2 cellular contexts compared by ENCODE assay signal in the genomic region with DNA sequence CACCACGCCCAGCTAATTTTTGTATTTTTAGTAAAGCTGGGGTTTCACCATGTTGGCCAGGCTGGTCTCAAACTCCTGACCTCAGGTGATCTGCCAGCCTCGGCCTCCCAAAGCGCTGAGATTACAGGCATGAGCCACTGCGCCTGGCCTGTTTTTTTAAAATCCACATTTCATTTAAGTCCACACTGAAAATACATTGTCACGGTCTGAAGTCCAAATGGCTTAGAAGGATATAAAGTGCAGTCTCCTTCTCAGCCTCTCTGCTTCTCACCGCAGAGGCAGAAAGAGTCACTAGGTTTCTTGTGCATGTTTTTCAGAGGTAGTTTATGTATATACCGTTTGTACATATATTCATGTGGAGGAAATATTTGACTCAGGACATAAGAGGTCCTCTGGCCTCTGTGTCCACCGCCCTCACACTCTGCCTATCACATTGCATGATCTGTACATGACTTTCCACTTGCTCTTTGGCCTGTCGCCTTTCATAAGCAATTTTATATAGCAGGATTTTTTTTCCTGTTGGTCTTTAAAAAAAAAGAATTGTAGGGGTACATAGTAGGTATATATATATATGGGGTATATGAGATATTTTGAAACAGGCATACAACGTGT.
TF ChIP-seq lines count a peak whose summit lies in the region.

No MANE protein-coding gene starts in this region.

TF ChIP-seq in H1, 55 proteins besides CTCF, POLR2A, EP300 and RAD21:
- TF ChIP-seq ASH2L (IDR thresholded peaks at IDR 0.05; ENCODE audit: low read length), result no peak
- TF ChIP-seq TEAD4 (IDR thresholded peaks at IDR 0.05; ENCODE audit: low read depth, low read length), result no peak
- no peak for TF ChIP-seq SP4 (IDR thresholded peaks at IDR 0.05; ENCODE audit: low read length)
- no peak for TF ChIP-seq MAFK (IDR thresholded peaks at IDR 0.05; ENCODE audit: low read depth, low read length)
- no peak for TF ChIP-seq BRCA1 (IDR thresholded peaks at IDR 0.05; ENCODE audit: low read depth, low read length)
- no peak for TF ChIP-seq TBP (IDR thresholded peaks at IDR 0.05; ENCODE audit: low read depth, low read length)
- TF ChIP-seq NANOG (IDR thresholded peaks at IDR 0.05; ENCODE audit: insufficient read depth, low read depth, low read length, poor library complexity, severe bottlenecking), result no peak
- TF ChIP-seq TCF12 (IDR thresholded peaks at IDR 0.05; ENCODE audit: low read depth, low read length), result no peak
- TF ChIP-seq NRF1 (IDR thresholded peaks at IDR 0.05; ENCODE audit: low read depth, low read length), result no peak
- TF ChIP-seq SRF (IDR thresholded peaks at IDR 0.05; ENCODE audit: low read depth, low read length), result no peak
- TF ChIP-seq GABPA (IDR thresholded peaks at IDR 0.05; ENCODE audit: borderline replicate concordance, insufficient read depth, low read length), result no peak

TF ChIP-seq in liver, 16 proteins besides CTCF, POLR2A, EP300 and RAD21:
- TF ChIP-seq HNF4A (conservative IDR thresholded peaks at IDR 0.05) (peak in 1 of 2 donors; percentile 47), YY1 (IDR thresholded peaks at IDR 0.05) (no peak), GABPA (IDR thresholded peaks at IDR 0.05 in 1 of 2, conservative IDR thresholded peaks at IDR 0.05 in 1 of 2) (no peak), SP1 (IDR thresholded peaks at IDR 0.05) (peak; percentile 17), RXRA (IDR thresholded peaks at IDR 0.05) (no peak), FOXA1 (IDR thresholded peaks at IDR 0.05) (no peak), ATF3 (IDR thresholded peaks at IDR 0.05) (no peak), EGR1 (IDR thresholded peaks at IDR 0.05; ENCODE audit: low read depth in 2 of 2) (no peak), TAF1 (conservative IDR thresholded peaks at IDR 0.05) (no peak)
